26 cellular contexts compared by ENCODE assay signal in the genomic region with DNA sequence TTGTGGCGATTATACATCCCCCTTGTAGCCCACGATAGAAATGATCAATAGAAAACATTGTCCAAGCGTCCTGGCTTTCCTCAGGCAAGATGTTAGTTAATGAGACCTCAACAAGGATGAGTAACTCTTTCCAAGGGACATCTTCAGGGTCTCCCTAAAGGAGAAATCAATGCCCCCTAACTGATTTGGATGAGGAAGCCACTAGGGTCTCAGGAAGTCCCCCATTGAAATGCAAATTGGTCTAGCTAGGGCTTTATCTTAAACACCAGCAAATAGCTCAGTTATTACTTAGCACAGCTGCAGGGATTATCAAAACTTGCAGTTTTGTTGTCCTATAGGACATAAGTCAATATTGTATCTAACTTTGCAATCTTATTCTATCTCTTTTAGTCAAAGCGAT.
"Had no signal": no experiment of that assay in that cellular context is flagged by ENCODE, and none has a peak within 500 bp of the region (broad histone marks: within the 10 kb centered on the region; RNA-seq: fewer than 3 reads in every experiment).

No MANE protein-coding gene starts in this region.

- H3K27me3 ChIP-seq: brain microvascular endothelial cell, cardiac muscle cell, SJCRH30 had no signal

- H3K4me2 ChIP-seq: KMS-11, SK-N-SH had no signal

- H3K9ac ChIP-seq: KMS-11, SK-N-SH had no signal

- H3K36me3 ChIP-seq: brain microvascular endothelial cell, cardiac muscle cell, SJCRH30, WERI-Rb-1 had no signal

- H3K27ac ChIP-seq: brain microvascular endothelial cell, cardiac muscle cell, KMS-11, RWPE1, SJCRH30, WERI-Rb-1 had no signal

- H3K4me1 ChIP-seq: SJCRH30 had no signal

- H3K9me3 ChIP-seq: SJCRH30, SK-N-SH had no signal

- H3K4me3 ChIP-seq: cardiac muscle cell, SJCRH30 had no signal

- ATAC-seq: activated CD4-positive, CD25-positive, alpha-beta regulatory T cell treated with anti-CD3 and anti-CD28 coated beads, Interleukin-2, amount 50 U/mL, for 24 hours; activated CD8-positive, alpha-beta T cell treated with anti-CD3 and anti-CD28 coated beads for 36 hours; activated T-cell treated with anti-CD3 and anti-CD28 coated beads, Interleukin-2, amount 50 U/mL, for 72 hours; Panc1 had no signal

- DNase-seq: activated CD4-positive, alpha-beta T cell treated with anti-CD3 and anti-CD28 coated beads for 4 hours; activated CD8-positive, alpha-beta memory T cell treated with anti-CD3 and anti-CD28 coated beads, Interleukin-2, amount 50 U/mL, for 4 hours; activated CD8-positive, alpha-beta T cell treated with anti-CD3 and anti-CD28 coated beads for 36 hours; activated gamma-delta T cell treated with Interleukin-2 at 50 U/mL for 16 hours; activated naive CD4-positive, alpha-beta T cell treated with anti-CD3 and anti-CD28 coated beads, Interleukin-2, amount 10 ng/mL, durations not matched to agents 7 days and 5 days; activated naive CD8-positive, alpha-beta T cell treated with anti-CD3 and anti-CD28 coated beads for 36 hours; activated T-cell treated with anti-CD3 and anti-CD28 coated beads, Interleukin-2, amount 50 U/mL, for 72 hours; brain microvascular endothelial cell; NCI-H1092; NCI-H1417; NCI-H1930; NCI-H2171; NCI-H2227 treated with DMSO at 0.1 percent for 48 hours; NCI-H526 treated with DMSO at 0.1 percent for 48 hours; NCI-H82; OCI-M1; Right ventricle myocardium superior; SJCRH30; SK-N-SH; T-helper 1 cell; WERI-Rb-1 had no signal
